20 cellular contexts compared by ENCODE assay signal in the genomic region with DNA sequence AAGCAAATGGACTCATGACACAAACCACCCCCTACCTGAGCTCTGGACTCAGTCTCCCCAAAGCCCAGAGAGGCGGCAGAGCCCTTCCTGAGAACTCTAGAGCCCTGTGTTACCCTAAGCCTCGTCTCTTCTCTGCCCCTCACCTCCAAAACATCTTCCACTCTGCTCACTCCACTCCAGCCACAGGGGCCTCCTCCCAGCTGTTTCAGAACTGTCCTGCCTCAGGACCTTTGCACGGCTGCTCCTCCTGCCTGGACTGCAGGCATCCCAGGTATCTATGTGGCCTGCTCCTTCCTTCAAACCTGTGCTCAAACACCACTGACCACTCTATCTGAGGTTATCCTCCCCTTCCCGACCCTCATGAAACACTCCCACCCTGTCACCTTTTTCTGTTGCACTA. TPM values are rescaled to one million over a fixed set of nuclear protein-coding genes. Genes with fewer than 3 reads are reported as not detected.
DNase-seq lines count a peak whose midpoint lies in the region; ATAC-seq and TF ChIP-seq lines count a peak whose summit lies in the region.
"Had no signal": no experiment of that assay in that cellular context is flagged by ENCODE, and none has a peak within 500 bp of the region (broad histone marks: within the 10 kb centered on the region; RNA-seq: fewer than 3 reads in every experiment).

No MANE protein-coding gene starts in this region.

- H3K36me3 Mint-ChIP-seq in WTC11 (no peaks in the 10 kb centered on the region), immature natural killer cell (no peaks in the 10 kb centered on the region)
- H3K36me3 Mint-ChIP-seq in naive thymus-derived CD8-positive, alpha-beta T cell: no peaks in the 10 kb centered on the region
- no peaks in the 10 kb centered on the region for H3K36me3 Mint-ChIP-seq in stimulated activated naive B cell treated with anti-CD40 and anti-IgM and Interleukin-4, amounts not matched to agents 10 μg/mL and 1 μg/mL and 100 μg/mL, for 72 hours
- H3K36me3 Mint-ChIP-seq: CD8-positive, alpha-beta T cell had no signal

- peak overlapping the region; percentile 41; the same call in 1 of the 2 replicates for H3K27ac Mint-ChIP-seq in WTC11
- peak overlapping the region in 6 of 10 donors; percentile 34 to 65 (median 58) for H3K27ac Mint-ChIP-seq in naive thymus-derived CD8-positive, alpha-beta T cell
- peak overlapping the region; percentile 28 for H3K27ac Mint-ChIP-seq in stimulated activated naive B cell treated with anti-CD40 and anti-IgM and Interleukin-4, amounts not matched to agents 10 μg/mL and 1 μg/mL and 100 μg/mL, for 72 hours
- H3K27ac Mint-ChIP-seq in immature natural killer cell: no peak overlapping the region
- H3K27ac Mint-ChIP-seq: CD8-positive, alpha-beta T cell had no signal

- H3K4me1 Mint-ChIP-seq in WTC11: peaks cover 51% of the 10 kb centered on the region
- peaks cover 13 to 31% (median 25%) of the 10 kb centered on the region in 4 donors for H3K4me1 Mint-ChIP-seq in naive thymus-derived CD8-positive, alpha-beta T cell
- H3K4me1 Mint-ChIP-seq in stimulated activated naive B cell treated with anti-CD40 and anti-IgM and Interleukin-4, amounts not matched to agents 10 μg/mL and 1 μg/mL and 100 μg/mL, for 72 hours: peaks cover 15 to 19% of the 10 kb centered on the region in 2 donors
- peaks cover 8 to 14% of the 10 kb centered on the region in 2 donors for H3K4me1 Mint-ChIP-seq in immature natural killer cell

- no peaks in the 10 kb centered on the region; a peak in 1 of 22 replicates for H3K9me3 ChIP-seq in BLaER1 treated with 17β-estradiol and CSF1 and Interleukin-3, amounts not matched to agents 10 nM and 100 nM (replicated peaks in 1 of 11)
- H3K9me3 ChIP-seq: HAP-1 had no signal

- H3K4me3 ChIP-seq in BLaER1 treated with 17β-estradiol and CSF1 and Interleukin-3, amounts not matched to agents 10 nM and 100 nM: no peak overlapping the region
- H3K4me3 ChIP-seq: HAP-1 had no signal

- H3K27me3 Mint-ChIP-seq in WTC11 (ENCODE audit: low read depth) (no peaks in the 10 kb centered on the region; the same call in 1 of the 2 replicates), immature natural killer cell (ENCODE audit: low read depth in 3 of 3) (peaks cover 0 to 8% (median 5%) of the 10 kb centered on the region in 3 donors)
- no peaks in the 10 kb centered on the region for H3K27me3 Mint-ChIP-seq in naive thymus-derived CD8-positive, alpha-beta T cell
- H3K27me3 Mint-ChIP-seq in stimulated activated naive B cell treated with anti-CD40 and anti-IgM and Interleukin-4, amounts not matched to agents 10 μg/mL and 1 μg/mL and 100 μg/mL, for 72 hours: peaks cover 0 to 4% of the 10 kb centered on the region in 2 donors

- no peaks in the 10 kb centered on the region for H3K36me3 ChIP-seq in BLaER1 treated with 17β-estradiol and CSF1 and Interleukin-3, amounts not matched to agents 10 nM and 100 nM
- H3K36me3 ChIP-seq: HAP-1 had no signal

- POLR2A ChIA-PET in WTC11 (lab: Charles Lee): interaction anchor here (0.6 kb wide), 1 partner anchor 25 kb away, joined by 7 read pairs; no protein-coding TSS in a partner anchor
- POLR2A ChIA-PET in naive thymus-derived CD8-positive, alpha-beta T cell (lab: Charles Lee): interaction anchor here (1.3 to 5.4 kb wide), 3 partner anchors 10 to 23 kb away, joined by 3 to 22 read pairs (median 4); no protein-coding TSS in a partner anchor

- peak overlapping the region in 10 of 11 experiments; percentile 62 to 90 (median 80); a peak in 17 of 22 replicates for H3K4me2 ChIP-seq in BLaER1 treated with 17β-estradiol and CSF1 and Interleukin-3, amounts not matched to agents 10 nM and 100 nM

- ATAC-seq in WTC11 (no peak), HG02588 (IDR thresholded peaks at IDR 0.05; ENCODE audit: unreplicated experiment) (no peak), GM19452 (IDR thresholded peaks at IDR 0.05; ENCODE audit: unreplicated experiment) (no peak)
- no peak for ATAC-seq in naive thymus-derived CD8-positive, alpha-beta T cell
- ATAC-seq in stimulated activated naive B cell treated with anti-CD40 and anti-IgM and Interleukin-4, amounts not matched to agents 10 μg/mL and 1 μg/mL and 100 μg/mL, for 72 hours (replicated peaks): no peak
- ATAC-seq: CD8-positive, alpha-beta T cell had no signal

- CTCF ChIA-PET in WTC11 (lab: Charles Lee): interaction anchor here (0.9 to 5.2 kb wide), 6 partner anchors 14 to 228 kb away, joined by 3 to 16 read pairs (median 4); no protein-coding TSS in a partner anchor

- H3K27ac ChIP-seq in BLaER1 treated with 17β-estradiol and CSF1 and Interleukin-3, amounts not matched to agents 10 nM and 100 nM: peak overlapping the region in 10 of 11 experiments; percentile 34 to 77 (median 66); a peak in 17 of 22 replicates

- peak overlapping the region in 6 of 11 experiments; percentile 10 to 57 (median 50); a peak in 2 of 22 replicates for H3K9ac ChIP-seq in BLaER1 treated with 17β-estradiol and CSF1 and Interleukin-3, amounts not matched to agents 10 nM and 100 nM

- peaks cover 60 to 90% (median 74%) of the 10 kb centered on the region in 10 experiments for H3K4me1 ChIP-seq in BLaER1 treated with 17β-estradiol and CSF1 and Interleukin-3, amounts not matched to agents 10 nM and 100 nM

- H4K20me1 ChIP-seq in BLaER1 treated with 17β-estradiol and CSF1 and Interleukin-3, amounts not matched to agents 10 nM and 100 nM: no peaks in the 10 kb centered on the region

- H3K9me3 Mint-ChIP-seq in WTC11 (no peaks in the 10 kb centered on the region), immature natural killer cell (no peaks in the 10 kb centered on the region)
- no peaks in the 10 kb centered on the region for H3K9me3 Mint-ChIP-seq in naive thymus-derived CD8-positive, alpha-beta T cell
- no peaks in the 10 kb centered on the region for H3K9me3 Mint-ChIP-seq in stimulated activated naive B cell treated with anti-CD40 and anti-IgM and Interleukin-4, amounts not matched to agents 10 μg/mL and 1 μg/mL and 100 μg/mL, for 72 hours
- H3K9me3 Mint-ChIP-seq: CD8-positive, alpha-beta T cell had no signal

- no peak for TF ChIP-seq CTCF in WTC11 (IDR thresholded peaks at IDR 0.05)

- DNase-seq in WTC11 (ENCODE audit: low spot score) (no peak), immature natural killer cell (no peak), activated gamma-delta T cell (lab: John Stamatoyannopoulos, UW) (no peak)
- no peak for DNase-seq in naive thymus-derived CD8-positive, alpha-beta T cell
- DNase-seq in stimulated activated naive B cell treated with anti-CD40 and anti-IgM and Interleukin-4, amounts not matched to agents 10 μg/mL and 1 μg/mL and 100 μg/mL, for 72 hours: no peak
- DNase-seq: Calu3; CD8-positive, alpha-beta T cell; GF-D8; KBM-7; NCI-H1417; NCI-H187; NCI-H2107; NCI-H510A; NCI-H748 treated with DMSO at 0.1 percent for 48 hours; OCI-M1; Right ventricle myocardium superior had no signal

- no peak overlapping the region for H3K4me3 Mint-ChIP-seq in WTC11
- no peak overlapping the region for H3K4me3 Mint-ChIP-seq in naive thymus-derived CD8-positive, alpha-beta T cell
- H3K4me3 Mint-ChIP-seq in stimulated activated naive B cell treated with anti-CD40 and anti-IgM and Interleukin-4, amounts not matched to agents 10 μg/mL and 1 μg/mL and 100 μg/mL, for 72 hours: no peak overlapping the region
- H3K4me3 Mint-ChIP-seq in immature natural killer cell: no peak overlapping the region
- H3K4me3 Mint-ChIP-seq: CD8-positive, alpha-beta T cell had no signal

- no peaks in the 10 kb centered on the region for H3K27me3 ChIP-seq in BLaER1 treated with 17β-estradiol and CSF1 and Interleukin-3, amounts not matched to agents 10 nM and 100 nM

TF ChIP-seq in WTC11, 78 proteins besides CTCF, POLR2A, EP300 and RAD21 (continues in another document):
- TF ChIP-seq TP53 (CRISPR knock-in tag; IDR thresholded peaks at IDR 0.05) (no peak), JAZF1 (CRISPR knock-in tag; IDR thresholded peaks at IDR 0.05) (no peak), SMAD3 (CRISPR knock-in tag; IDR thresholded peaks at IDR 0.05; ENCODE audit: borderline replicate concordance) (no peak), RORB (CRISPR knock-in tag; IDR thresholded peaks at IDR 0.05) (no peak), ZNF317 (CRISPR knock-in tag; IDR thresholded peaks at IDR 0.05; ENCODE audit: borderline replicate concordance, low read depth) (no peak), KAT7 (CRISPR knock-in tag; IDR thresholded peaks at IDR 0.05; ENCODE audit: borderline replicate concordance) (no peak)
- TF ChIP-seq, protein P1, sequence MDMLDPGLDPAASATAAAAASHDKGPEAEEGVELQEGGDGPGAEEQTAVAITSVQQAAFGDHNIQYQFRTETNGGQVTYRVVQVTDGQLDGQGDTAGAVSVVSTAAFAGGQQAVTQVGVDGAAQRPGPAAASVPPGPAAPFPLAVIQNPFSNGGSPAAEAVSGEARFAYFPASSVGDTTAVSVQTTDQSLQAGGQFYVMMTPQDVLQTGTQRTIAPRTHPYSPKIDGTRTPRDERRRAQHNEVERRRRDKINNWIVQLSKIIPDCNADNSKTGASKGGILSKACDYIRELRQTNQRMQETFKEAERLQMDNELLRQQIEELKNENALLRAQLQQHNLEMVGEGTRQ (CRISPR knock-in tag; IDR thresholded peaks at IDR 0.05): no peak
- TF ChIP-seq, protein P2, sequence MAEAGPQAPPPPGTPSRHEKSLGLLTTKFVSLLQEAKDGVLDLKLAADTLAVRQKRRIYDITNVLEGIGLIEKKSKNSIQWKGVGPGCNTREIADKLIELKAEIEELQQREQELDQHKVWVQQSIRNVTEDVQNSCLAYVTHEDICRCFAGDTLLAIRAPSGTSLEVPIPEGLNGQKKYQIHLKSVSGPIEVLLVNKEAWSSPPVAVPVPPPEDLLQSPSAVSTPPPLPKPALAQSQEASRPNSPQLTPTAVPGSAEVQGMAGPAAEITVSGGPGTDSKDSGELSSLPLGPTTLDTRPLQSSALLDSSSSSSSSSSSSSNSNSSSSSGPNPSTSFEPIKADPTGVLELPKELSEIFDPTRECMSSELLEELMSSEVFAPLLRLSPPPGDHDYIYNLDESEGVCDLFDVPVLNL (CRISPR knock-in tag; IDR thresholded peaks at IDR 0.05; ENCODE audit: borderline replicate concordance, low read depth): no peak
- TF ChIP-seq, protein P3, sequence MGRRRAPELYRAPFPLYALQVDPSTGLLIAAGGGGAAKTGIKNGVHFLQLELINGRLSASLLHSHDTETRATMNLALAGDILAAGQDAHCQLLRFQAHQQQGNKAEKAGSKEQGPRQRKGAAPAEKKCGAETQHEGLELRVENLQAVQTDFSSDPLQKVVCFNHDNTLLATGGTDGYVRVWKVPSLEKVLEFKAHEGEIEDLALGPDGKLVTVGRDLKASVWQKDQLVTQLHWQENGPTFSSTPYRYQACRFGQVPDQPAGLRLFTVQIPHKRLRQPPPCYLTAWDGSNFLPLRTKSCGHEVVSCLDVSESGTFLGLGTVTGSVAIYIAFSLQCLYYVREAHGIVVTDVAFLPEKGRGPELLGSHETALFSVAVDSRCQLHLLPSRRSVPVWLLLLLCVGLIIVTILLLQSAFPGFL (CRISPR knock-in tag; IDR thresholded peaks at IDR 0.05; ENCODE audit: borderline replicate concordance): no peak

RNA-seq across cellular contexts. Expression of a gene that starts 12.9 kb away (rescaled TPM):
- total RNA-seq in WTC11 (2021): 72.4 to 77.7 TPM (median 73.0 TPM) in 3 replicates
- 100 to 1,000 TPM; 169 to 176 TPM for total RNA-seq in naive thymus-derived CD8-positive, alpha-beta T cell
- 100 to 1,000 TPM; 553 to 770 (median 597) TPM for polyA plus RNA-seq in naive thymus-derived CD8-positive, alpha-beta T cell
- polyA plus RNA-seq in immature natural killer cell: 1,000 to 10,000 TPM; 1,031 to 1,827 (median 1,086) TPM

Comparison
In these comparisons a context has a peak if more than half of its experiments do, and no peak if none do; other contexts are left out.
1. H3K27ac Mint-ChIP-seq: peak in WTC11 (single experiment), naive thymus-derived CD8-positive, alpha-beta T cell (6 of 10) and stimulated activated naive B cell treated with anti-CD40 and anti-IgM and Interleukin-4, amounts not matched to agents 10 μg/mL and 1 μg/mL and 100 μg/mL, for 72 hours (single experiment); none in immature natural killer cell (0 of 6).